2 cellular contexts compared by ENCODE assay signal in genomic region chr2:151817929-151818328, GRCh38.
TF ChIP-seq lines count a peak whose summit lies in the region.

No MANE protein-coding gene starts in this region.

TF ChIP-seq in GM12891, 5 proteins besides CTCF, POLR2A, EP300 and RAD21 (continued from another document):
- TF ChIP-seq TAF1 (IDR thresholded peaks at IDR 0.05; ENCODE audit: low read depth, low read length) = no peak
- TF ChIP-seq PAX5 (IDR thresholded peaks at IDR 0.05; ENCODE audit: insufficient read depth, low read length, severe bottlenecking) = no peak
- TF ChIP-seq POLR2AphosphoS5 (IDR thresholded peaks at IDR 0.05; ENCODE audit: low read depth, low read length) = no peak
- TF ChIP-seq SPI1 (IDR thresholded peaks at IDR 0.05; ENCODE audit: low read depth, low read length) = no peak

TF ChIP-seq in HepG2, 621 proteins besides CTCF, POLR2A, EP300 and RAD21 (continued from another document):
- no peak for TF ChIP-seq DZIP1 (CRISPR knock-in tag; IDR thresholded peaks at IDR 0.05)
- no peak for TF ChIP-seq ZNF30 (CRISPR knock-in tag; IDR thresholded peaks at IDR 0.05)
- no peak for TF ChIP-seq SP5 (CRISPR knock-in tag; IDR thresholded peaks at IDR 0.05; ENCODE audit: borderline replicate concordance, low read depth)
- TF ChIP-seq NCOA5 (CRISPR knock-in tag; IDR thresholded peaks at IDR 0.05) = no peak
- TF ChIP-seq NAIF1 (CRISPR knock-in tag; IDR thresholded peaks at IDR 0.05; ENCODE audit: borderline replicate concordance) = no peak
- TF ChIP-seq TBL1XR1 (IDR thresholded peaks at IDR 0.05; ENCODE audit: borderline replicate concordance, low read length, partially characterized antibody) = no peak
- TF ChIP-seq ZNF33B (CRISPR knock-in tag; IDR thresholded peaks at IDR 0.05) = no peak
- no peak for TF ChIP-seq NFKB2 (CRISPR knock-in tag; IDR thresholded peaks at IDR 0.05; ENCODE audit: borderline replicate concordance)
- TF ChIP-seq SIX4 (CRISPR knock-in tag; IDR thresholded peaks at IDR 0.05) = no peak
- no peak for TF ChIP-seq BORCS8-MEF2B (CRISPR knock-in tag; IDR thresholded peaks at IDR 0.05)
- TF ChIP-seq ZNF17 (CRISPR knock-in tag; IDR thresholded peaks at IDR 0.05) = no peak
- no peak for TF ChIP-seq KDM6A (CRISPR knock-in tag; IDR thresholded peaks at IDR 0.05; ENCODE audit: low read depth)
